8 cellular contexts compared by ENCODE assay signal in genomic region chr17:75777243-75777922, GRCh38. TPM values are rescaled to one million over a fixed set of nuclear protein-coding genes. Genes with fewer than 3 reads are reported as not detected.
DNase-seq lines count a peak whose midpoint lies in the region; ATAC-seq, FAIRE-seq and TF ChIP-seq lines count a peak whose summit lies in the region.

No MANE protein-coding gene starts in this region.

- H3K27me3 ChIP-seq in adrenal gland, result no peaks in the 10 kb centered on the region
- H3K27me3 ChIP-seq in left lung, result no peaks in the 10 kb centered on the region
- H3K27me3 ChIP-seq in thoracic aorta (replicated peaks; ENCODE audit: insufficient read depth), result no peaks in the 10 kb centered on the region

- H3K4me1 ChIP-seq in adrenal gland (replicated peaks in 1 of 2) (peaks cover 16 to 20% of the 10 kb centered on the region in 2 donors), left lung (peaks cover 10 to 46% of the 10 kb centered on the region in 2 donors), thoracic aorta (ENCODE audit: control insufficient read depth in 1 of 2, low read depth in 2 of 2) (peaks cover 9 to 32% of the 10 kb centered on the region in 2 donors)

- no peaks in the 10 kb centered on the region for H3K9me3 Mint-ChIP-seq in activated CD8-positive, alpha-beta memory T cell treated with anti-CD3 and anti-CD28 coated beads, Interleukin-2, amount 10 ng/mL, durations not matched to agents 7 days and 5 days (ENCODE audit: low read depth)

- intact Hi-C loops in adrenal gland (cut with DNase I), result loop anchor here in 1 of 2 donors (10.0 kb wide), 1 partner anchor 117 kb away; the partner anchor contains the start of gene TRIM65
- intact Hi-C loops in left lung (cut with DNase I), result loop anchor here in 1 of 2 donors (10.0 kb wide), 1 partner anchor 117 kb away; the partner anchor contains the start of gene TRIM65

- H3K27ac Mint-ChIP-seq in activated CD8-positive, alpha-beta memory T cell treated with anti-CD3 and anti-CD28 coated beads, Interleukin-2, amount 10 ng/mL, durations not matched to agents 7 days and 5 days, result peak overlapping the region; percentile 78

- CTCF ChIA-PET in activated CD8-positive, alpha-beta memory T cell treated with anti-CD3 and anti-CD28 coated beads, Interleukin-2, amount 10 ng/mL, durations not matched to agents 7 days and 5 days (lab: Charles Lee), result interaction anchor here (0.6 to 6.9 kb wide), 14 partner anchors 10 to 126 kb away, joined by 3 to 57 read pairs (median 4); partner anchors contain the start of genes GALK1 and UNC13D

- H3K27me3 Mint-ChIP-seq in activated CD8-positive, alpha-beta memory T cell treated with anti-CD3 and anti-CD28 coated beads, Interleukin-2, amount 10 ng/mL, durations not matched to agents 7 days and 5 days, result peaks cover 2% of the 10 kb centered on the region

- H3K4me1 Mint-ChIP-seq in activated CD8-positive, alpha-beta memory T cell treated with anti-CD3 and anti-CD28 coated beads, Interleukin-2, amount 10 ng/mL, durations not matched to agents 7 days and 5 days, result peaks cover 38% of the 10 kb centered on the region

- H3K36me3 Mint-ChIP-seq in activated CD8-positive, alpha-beta memory T cell treated with anti-CD3 and anti-CD28 coated beads, Interleukin-2, amount 10 ng/mL, durations not matched to agents 7 days and 5 days, result peaks cover 36% of the 10 kb centered on the region

- TF ChIP-seq POLR2A in adrenal gland (IDR thresholded peaks at IDR 0.05) (no peak), GM12891 (IDR thresholded peaks at IDR 0.05; ENCODE audit: low read depth, low read length) (no peak)

- TF ChIP-seq CTCF in adrenal gland (IDR thresholded peaks at IDR 0.05) (no peak), left lung (IDR thresholded peaks at IDR 0.05) (no peak), thoracic aorta (IDR thresholded peaks at IDR 0.05) (no peak)

- no peak for ATAC-seq in activated CD8-positive, alpha-beta memory T cell treated with anti-CD3 and anti-CD28 coated beads, Interleukin-2, amount 10 ng/mL, durations not matched to agents 7 days and 5 days
- ATAC-seq in left lung (no peak), thoracic aorta (ENCODE audit: insufficient number of reproducible peaks, low FRiP score, low read depth) (no peak), GM21529 (IDR thresholded peaks at IDR 0.05; ENCODE audit: unreplicated experiment) (no peak)

- FAIRE-seq in GM12891 (lab: Jason Lieb, UNC), result no peak

- no peaks in the 10 kb centered on the region for H3K9me3 ChIP-seq in adrenal gland (replicated peaks in 1 of 3)
- H3K9me3 ChIP-seq in left lung, result no peaks in the 10 kb centered on the region
- no peaks in the 10 kb centered on the region for H3K9me3 ChIP-seq in thoracic aorta

- WGBS in adrenal gland, 4 donors, result 0 to 10% (median 4%) methylated on average over 2 of the region's 2 CpGs

- peak overlapping the region; percentile 86 for H3K4me3 Mint-ChIP-seq in activated CD8-positive, alpha-beta memory T cell treated with anti-CD3 and anti-CD28 coated beads, Interleukin-2, amount 10 ng/mL, durations not matched to agents 7 days and 5 days

- H3K4me3 ChIP-seq in adrenal gland (peak overlapping the region in 2 of 4 donors; percentile 78 to 85), left lung (peak overlapping the region; percentile 64 to 93), thoracic aorta (peak overlapping the region; percentile 92)

- peak overlapping the region in 3 of 5 donors; percentile 76 to 99 (median 95) for H3K27ac ChIP-seq in adrenal gland
- H3K27ac ChIP-seq in left lung, result peak overlapping the region; percentile 16 to 99
- H3K27ac ChIP-seq in thoracic aorta, result peak overlapping the region; percentile 4 to 26

- DNase-seq in activated CD8-positive, alpha-beta memory T cell treated with anti-CD3 and anti-CD28 coated beads, Interleukin-2, amount 10 ng/mL, durations not matched to agents 7 days and 5 days, result no peak
- no peak for DNase-seq in activated CD8-positive, alpha-beta memory T cell treated with anti-CD3 and anti-CD28 coated beads, Interleukin-2, amount 50 U/mL, for 4 hours
- peak in 3 of 7 donors; percentile 14 to 54 (median 33) for DNase-seq in adrenal gland
- DNase-seq in left lung, result no peak
- no peak for DNase-seq in thoracic aorta (ENCODE audit: low spot score)
- no peak for DNase-seq in GM12891 (ENCODE audit: insufficient read length, low spot score)
- DNase-seq in NCI-H2029 (lab: John Stamatoyannopoulos, UW), result no peak

- peaks cover 0 to 29% of the 10 kb centered on the region in 2 donors for H3K36me3 ChIP-seq in adrenal gland (replicated peaks in 1 of 2)
- peaks cover 5 to 50% of the 10 kb centered on the region in 2 donors for H3K36me3 ChIP-seq in left lung
- H3K36me3 ChIP-seq in thoracic aorta, result peaks cover 28% of the 10 kb centered on the region

TF ChIP-seq in GM12891, 5 proteins besides CTCF, POLR2A, EP300 and RAD21:
- TF ChIP-seq POLR2AphosphoS5 (IDR thresholded peaks at IDR 0.05; ENCODE audit: low read depth, low read length) (no peak), POU2F2 (IDR thresholded peaks at IDR 0.05; ENCODE audit: low read depth, low read length) (no peak), SPI1 (IDR thresholded peaks at IDR 0.05; ENCODE audit: low read depth, low read length) (no peak), TAF1 (IDR thresholded peaks at IDR 0.05; ENCODE audit: low read depth, low read length) (no peak)

RNA-seq across cellular contexts. Expression of gene UNK, which starts 7.2 kb away (rescaled TPM):
- total RNA-seq in activated CD8-positive, alpha-beta memory T cell treated with anti-CD3 and anti-CD28 coated beads, Interleukin-2, amount 10 ng/mL, durations not matched to agents 7 days and 5 days, result 10 to 100 TPM; 32.8 to 33.1 TPM
- total RNA-seq in adrenal gland, result 10 to 100 TPM; 15.1 to 35.5 (median 24.6) TPM
- 10 to 100 TPM; 13.6 to 45.9 (median 19.0) TPM for polyA plus RNA-seq in adrenal gland
- total RNA-seq in left lung, result 10 to 100 TPM; 19.8 to 24.6 TPM
- total RNA-seq in thoracic aorta, result 10 to 100 TPM; 31.0 to 51.7 TPM
- polyA plus RNA-seq in GM12891 (2012; ENCODE audit: low read depth, missing spikeins), result 20.3 TPM

RNA-seq across cellular contexts. Expression of gene GALK1, which starts 12.4 kb away (rescaled TPM):
- 10 to 100 TPM; 46.1 to 53.7 TPM for total RNA-seq in activated CD8-positive, alpha-beta memory T cell treated with anti-CD3 and anti-CD28 coated beads, Interleukin-2, amount 10 ng/mL, durations not matched to agents 7 days and 5 days
- total RNA-seq in adrenal gland (10 to 100 TPM; 13.9 to 47.3 (median 24.6) TPM), left lung (10 to 100 TPM; 38.1 to 39.6 TPM), thoracic aorta (10 to 100 TPM; 29.6 to 58.3 TPM)
- 10 to 100 TPM in 2 of 3 donors, 1 to 10 TPM in 1; 1.4 to 39.1 (median 37.2) TPM for polyA plus RNA-seq in adrenal gland
- polyA plus RNA-seq in GM12891 (2012; ENCODE audit: low read depth, missing spikeins), result 18.8 TPM

RNA-seq across cellular contexts. Expression of gene ITGB4, which starts 56.1 kb away (rescaled TPM):
- 1 to 10 TPM; 1.0 to 1.1 TPM for total RNA-seq in activated CD8-positive, alpha-beta memory T cell treated with anti-CD3 and anti-CD28 coated beads, Interleukin-2, amount 10 ng/mL, durations not matched to agents 7 days and 5 days
- total RNA-seq in adrenal gland (1 to 10 TPM; 3.1 to 9.4 (median 6.9) TPM), left lung (10 to 100 TPM; 44.1 to 54.8 TPM), thoracic aorta (10 to 100 TPM; 11.6 to 21.1 TPM)
- 10 to 100 TPM in 2 of 3 donors, 1 to 10 TPM in 1; 1.0 to 12.5 (median 12.1) TPM for polyA plus RNA-seq in adrenal gland
- polyA plus RNA-seq in GM12891 (2012; ENCODE audit: low read depth, missing spikeins), result 1.2 TPM

Comparison
In these comparisons a context has a peak if more than half of its experiments do, and no peak if none do; other contexts are left out.
1. H3K27ac ChIP-seq: peak in every context shown above with its lines; median percentile 95 in adrenal gland; 58 in left lung; 15 in thoracic aorta.